In genomic region chr16:3945751-3946603, GRCh38 we compare ENCODE assay signal across 11 cellular contexts.
DNase-seq lines count a peak whose midpoint lies in the region; ATAC-seq and TF ChIP-seq lines count a peak whose summit lies in the region.
"Had no signal": no experiment of that assay in that cellular context is flagged by ENCODE, and none has a peak within 500 bp of the region (broad histone marks: within the 10 kb centered on the region; RNA-seq: fewer than 3 reads in every experiment).

No MANE protein-coding gene starts in this region.

- no peak for TF ChIP-seq CTCF in foreskin fibroblast (IDR thresholded peaks at IDR 0.05; ENCODE audit: low read depth, low read length)
- TF ChIP-seq CTCF in sigmoid colon (IDR thresholded peaks at IDR 0.05), result no peak
- TF ChIP-seq CTCF in colonic mucosa (IDR thresholded peaks at IDR 0.05), result no peak

- H3K4me1 ChIP-seq in HAP-1 (peaks cover 3% of the 10 kb centered on the region; the same call in 1 of the 2 replicates), SJSA1 (replicated peaks) (peaks cover 49% of the 10 kb centered on the region), sigmoid colon (peaks cover 0 to 40% (median 34%) of the 10 kb centered on the region in 4 donors), colonic mucosa (no peaks in the 10 kb centered on the region)

- intact Hi-C loops in sigmoid colon (cut with DNase I), result no loop called here
- intact Hi-C loops in colonic mucosa (cut with DNase I), result no loop called here

- in situ Hi-C loops in HAP-1 (cut with MboI; ENCODE audit: low sequenced_read_pairs), result loop anchor here (10.0 kb wide), 1 partner anchor 309 kb away; no protein-coding TSS in a partner anchor

- H3K27ac ChIP-seq in SJSA1, result peak overlapping the region; percentile 79
- peak overlapping the region in 3 of 4 donors; percentile 21 to 75 (median 62) for H3K27ac ChIP-seq in sigmoid colon
- no peak overlapping the region for H3K27ac ChIP-seq in colonic mucosa

- ATAC-seq in HG03354 (IDR thresholded peaks at IDR 0.05; ENCODE audit: poor library complexity, severe bottlenecking, unreplicated experiment) (no peak), HG03457 (IDR thresholded peaks at IDR 0.05; ENCODE audit: unreplicated experiment) (no peak)
- ATAC-seq: activated CD8-positive, alpha-beta T cell treated with anti-CD3 and anti-CD28 coated beads, Interleukin-2, amount 10 ng/mL, durations not matched to agents 7 days and 5 days had no signal

- H3K27me3 ChIP-seq in HAP-1 (ENCODE audit: low read depth) (no peaks in the 10 kb centered on the region), SJSA1 (replicated peaks) (no peaks in the 10 kb centered on the region), sigmoid colon (no peaks in the 10 kb centered on the region), colonic mucosa (no peaks in the 10 kb centered on the region)

- H3K4me3 ChIP-seq in HAP-1 (no peak overlapping the region), SJSA1 (no peak overlapping the region), foreskin fibroblast (ENCODE audit: low read depth in 1 of 2, low read length in 2 of 2) (no peak overlapping the region), sigmoid colon (no peak overlapping the region), colonic mucosa (no peak overlapping the region)

- H3K9ac ChIP-seq in colonic mucosa (ENCODE audit: low read depth in 2 of 2, low read length in 2 of 2), result no peak overlapping the region

- WGBS in sigmoid colon, 2 donors, result 32 to 57% methylated on average over 11 of the region's 11 CpGs

- H3K36me3 ChIP-seq in HAP-1 (replicated peaks), result 0 out of 2 replicates have a peak, but pooled peaks cover 2% of the 10 kb centered on the region
- peaks cover 5% of the 10 kb centered on the region for H3K36me3 ChIP-seq in SJSA1
- no peaks in the 10 kb centered on the region for H3K36me3 ChIP-seq in sigmoid colon
- H3K36me3 ChIP-seq in colonic mucosa, result no peaks in the 10 kb centered on the region

- no peak for TF ChIP-seq POLR2A in sigmoid colon (IDR thresholded peaks at IDR 0.05)

- H3K9me3 ChIP-seq in HAP-1 (no peaks in the 10 kb centered on the region), SJSA1 (replicated peaks) (no peaks in the 10 kb centered on the region), sigmoid colon (no peaks in the 10 kb centered on the region), colonic mucosa (no peaks in the 10 kb centered on the region)

- DNase-seq in HAP-1 (ENCODE audit: low spot score in 2 of 2) (peak; percentile 76 to 80), SJSA1 (ENCODE audit: low read depth in 1 of 2, low spot score in 2 of 2) (peak; percentile 88 to 95), foreskin fibroblast (peak; percentile 95 to 98), sigmoid colon (no peak), colonic mucosa (no peak)
- no peak for DNase-seq in stimulated activated naive CD4-positive, alpha-beta T cell treated with Interleukin-2 at 50 U/mL for 16 hours (lab: John Stamatoyannopoulos, UW)
- DNase-seq: activated CD8-positive, alpha-beta T cell treated with anti-CD3 and anti-CD28 coated beads, Interleukin-2, amount 10 ng/mL, durations not matched to agents 7 days and 5 days; glutamatergic neuron; stimulated activated CD4-positive, alpha-beta T cell treated with anti-CD3 and anti-CD28 coated beads, Interleukin-4, amount 100 ng/mL, for 4 hours had no signal

- no peak for TF ChIP-seq EP300 in sigmoid colon (IDR thresholded peaks at IDR 0.05)

Comparison
In these comparisons a context has a peak if more than half of its experiments do, and no peak if none do; other contexts are left out.
1. DNase-seq: peak in HAP-1 (2 of 2), SJSA1 (2 of 2) and foreskin fibroblast (2 of 2); none in sigmoid colon (single experiment), stimulated activated naive CD4-positive, alpha-beta T cell treated with Interleukin-2 at 50 U/mL for 16 hours (single experiment) and colonic mucosa (single experiment).